Comparison of ENCODE assay signal across 10 cellular contexts in genomic region chr1:30888391-30888790, GRCh38. TPM values are rescaled to one million over a fixed set of nuclear protein-coding genes. Genes with fewer than 3 reads are reported as not detected.
A peak's percentile ranks its signal among the peaks of the same experiment; 100 is the strongest.
DNase-seq lines count a peak whose midpoint lies in the region; ATAC-seq and TF ChIP-seq lines count a peak whose summit lies in the region.
"Had no signal": no experiment of that assay in that cellular context is flagged by ENCODE, and none has a peak within 500 bp of the region (broad histone marks: within the 10 kb centered on the region; RNA-seq: fewer than 3 reads in every experiment).

No MANE protein-coding gene starts in this region.

- peak; percentile 91 for ATAC-seq in SK-N-SH treated with all-trans-retinoic acid at 6 μM for 48 hours
- ATAC-seq in HG02759 (IDR thresholded peaks at IDR 0.05; ENCODE audit: unreplicated experiment): no peak
- ATAC-seq: stimulated activated memory B cell treated with anti-CD40 and anti-IgM and Interleukin-4, amounts not matched to agents 10 μg/mL and 1 μg/mL and 100 μg/mL, for 72 hours had no signal

- H3K9me3 ChIP-seq in CD4-positive, alpha-beta memory T cell (ENCODE audit: control insufficient read depth in 1 of 2, low read length in 2 of 2): no peaks in the 10 kb centered on the region

- H3K4me3 ChIP-seq in CD4-positive, alpha-beta memory T cell (ENCODE audit: low read length in 2 of 2): no peak overlapping the region

- H3K27ac Mint-ChIP-seq in glutamatergic neuron (ENCODE audit: unreplicated experiment): no peak overlapping the region
- H3K27ac Mint-ChIP-seq in CD4-positive, alpha-beta memory T cell: no peak overlapping the region
- H3K27ac Mint-ChIP-seq: stimulated activated memory B cell treated with anti-CD40 and anti-IgM and Interleukin-4, amounts not matched to agents 10 μg/mL and 1 μg/mL and 100 μg/mL, for 72 hours had no signal

- DNase-seq in DMS53 (lab: John Stamatoyannopoulos, UW) (peak; percentile 86), glutamatergic neuron (peak; percentile 42), posterior cingulate gyrus (peak; percentile 45 to 98 (median 82)), HPDE6-E6E7 (ENCODE audit: extremely low spot score) (no peak), NCI-H524 treated with DMSO at 0.1 percent for 48 hours (lab: John Stamatoyannopoulos, UW) (no peak)
- no peak for DNase-seq in CD4-positive, alpha-beta memory T cell

- no peak overlapping the region for H3K4me3 Mint-ChIP-seq in glutamatergic neuron (ENCODE audit: unreplicated experiment)
- H3K4me3 Mint-ChIP-seq in CD4-positive, alpha-beta memory T cell: no peak overlapping the region
- H3K4me3 Mint-ChIP-seq: stimulated activated memory B cell treated with anti-CD40 and anti-IgM and Interleukin-4, amounts not matched to agents 10 μg/mL and 1 μg/mL and 100 μg/mL, for 72 hours; WTC11 had no signal

- no peaks in the 10 kb centered on the region for H3K36me3 Mint-ChIP-seq in glutamatergic neuron (ENCODE audit: unreplicated experiment)
- no peaks in the 10 kb centered on the region for H3K36me3 Mint-ChIP-seq in CD4-positive, alpha-beta memory T cell
- H3K36me3 Mint-ChIP-seq: stimulated activated memory B cell treated with anti-CD40 and anti-IgM and Interleukin-4, amounts not matched to agents 10 μg/mL and 1 μg/mL and 100 μg/mL, for 72 hours; WTC11 had no signal

- H3K4me1 Mint-ChIP-seq in glutamatergic neuron (ENCODE audit: low read depth, unreplicated experiment): peaks cover 11% of the 10 kb centered on the region
- H3K4me1 Mint-ChIP-seq in CD4-positive, alpha-beta memory T cell: no peaks in the 10 kb centered on the region

- H3K9me3 Mint-ChIP-seq in glutamatergic neuron (ENCODE audit: unreplicated experiment): no peaks in the 10 kb centered on the region
- no peaks in the 10 kb centered on the region for H3K9me3 Mint-ChIP-seq in CD4-positive, alpha-beta memory T cell
- H3K9me3 Mint-ChIP-seq: stimulated activated memory B cell treated with anti-CD40 and anti-IgM and Interleukin-4, amounts not matched to agents 10 μg/mL and 1 μg/mL and 100 μg/mL, for 72 hours; WTC11 had no signal

- peaks cover 6% of the 10 kb centered on the region for H3K27me3 Mint-ChIP-seq in glutamatergic neuron (ENCODE audit: unreplicated experiment)
- H3K27me3 Mint-ChIP-seq in CD4-positive, alpha-beta memory T cell: peaks cover 1 to 19% of the 10 kb centered on the region in 2 donors

- H3K36me3 ChIP-seq in CD4-positive, alpha-beta memory T cell (ENCODE audit: insufficient read depth, low read length): no peaks in the 10 kb centered on the region

- intact Hi-C loops in posterior cingulate gyrus (cut with DNase I): no loop called here
- intact Hi-C loops in CD4-positive, alpha-beta memory T cell (cut with micrococcal nuclease): no loop called here

- H3K4me1 ChIP-seq in CD4-positive, alpha-beta memory T cell (ENCODE audit: insufficient read depth, low read length): no peaks in the 10 kb centered on the region

- no peak for TF ChIP-seq CTCF in glutamatergic neuron (IDR thresholded peaks at IDR 0.05; ENCODE audit: partially characterized antibody, unreplicated experiment)

- CTCF ChIA-PET in CD4-positive, alpha-beta memory T cell (lab: Charles Lee; ENCODE audit: partially characterized antibody): no interaction called here

- no peaks in the 10 kb centered on the region for H3K27me3 ChIP-seq in CD4-positive, alpha-beta memory T cell (ENCODE audit: insufficient read depth, low read length)

- H3K27ac ChIP-seq in CD4-positive, alpha-beta memory T cell (ENCODE audit: low read depth, low read length): no peak overlapping the region

- POLR2A ChIA-PET in CD4-positive, alpha-beta memory T cell (lab: Charles Lee; ENCODE audit: partially characterized antibody): no interaction called here

TF ChIP-seq in SK-N-SH treated with all-trans-retinoic acid at 6 μM for 48 hours, 23 proteins besides CTCF, POLR2A, EP300 and RAD21:
- TF ChIP-seq ZNF8 (CRISPR knock-in tag; IDR thresholded peaks at IDR 0.05): no peak
- TF ChIP-seq TCF4 (CRISPR knock-in tag; IDR thresholded peaks at IDR 0.05; ENCODE audit: borderline replicate concordance): no peak
- TF ChIP-seq, protein P1, sequence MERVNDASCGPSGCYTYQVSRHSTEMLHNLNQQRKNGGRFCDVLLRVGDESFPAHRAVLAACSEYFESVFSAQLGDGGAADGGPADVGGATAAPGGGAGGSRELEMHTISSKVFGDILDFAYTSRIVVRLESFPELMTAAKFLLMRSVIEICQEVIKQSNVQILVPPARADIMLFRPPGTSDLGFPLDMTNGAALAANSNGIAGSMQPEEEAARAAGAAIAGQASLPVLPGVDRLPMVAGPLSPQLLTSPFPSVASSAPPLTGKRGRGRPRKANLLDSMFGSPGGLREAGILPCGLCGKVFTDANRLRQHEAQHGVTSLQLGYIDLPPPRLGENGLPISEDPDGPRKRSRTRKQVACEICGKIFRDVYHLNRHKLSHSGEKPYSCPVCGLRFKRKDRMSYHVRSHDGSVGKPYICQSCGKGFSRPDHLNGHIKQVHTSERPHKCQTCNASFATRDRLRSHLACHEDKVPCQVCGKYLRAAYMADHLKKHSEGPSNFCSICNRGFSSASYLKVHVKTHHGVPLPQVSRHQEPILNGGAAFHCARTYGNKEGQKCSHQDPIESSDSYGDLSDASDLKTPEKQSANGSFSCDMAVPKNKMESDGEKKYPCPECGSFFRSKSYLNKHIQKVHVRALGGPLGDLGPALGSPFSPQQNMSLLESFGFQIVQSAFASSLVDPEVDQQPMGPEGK (CRISPR knock-in tag; IDR thresholded peaks at IDR 0.05; ENCODE audit: borderline replicate concordance): no peak
- TF ChIP-seq, protein P2, sequence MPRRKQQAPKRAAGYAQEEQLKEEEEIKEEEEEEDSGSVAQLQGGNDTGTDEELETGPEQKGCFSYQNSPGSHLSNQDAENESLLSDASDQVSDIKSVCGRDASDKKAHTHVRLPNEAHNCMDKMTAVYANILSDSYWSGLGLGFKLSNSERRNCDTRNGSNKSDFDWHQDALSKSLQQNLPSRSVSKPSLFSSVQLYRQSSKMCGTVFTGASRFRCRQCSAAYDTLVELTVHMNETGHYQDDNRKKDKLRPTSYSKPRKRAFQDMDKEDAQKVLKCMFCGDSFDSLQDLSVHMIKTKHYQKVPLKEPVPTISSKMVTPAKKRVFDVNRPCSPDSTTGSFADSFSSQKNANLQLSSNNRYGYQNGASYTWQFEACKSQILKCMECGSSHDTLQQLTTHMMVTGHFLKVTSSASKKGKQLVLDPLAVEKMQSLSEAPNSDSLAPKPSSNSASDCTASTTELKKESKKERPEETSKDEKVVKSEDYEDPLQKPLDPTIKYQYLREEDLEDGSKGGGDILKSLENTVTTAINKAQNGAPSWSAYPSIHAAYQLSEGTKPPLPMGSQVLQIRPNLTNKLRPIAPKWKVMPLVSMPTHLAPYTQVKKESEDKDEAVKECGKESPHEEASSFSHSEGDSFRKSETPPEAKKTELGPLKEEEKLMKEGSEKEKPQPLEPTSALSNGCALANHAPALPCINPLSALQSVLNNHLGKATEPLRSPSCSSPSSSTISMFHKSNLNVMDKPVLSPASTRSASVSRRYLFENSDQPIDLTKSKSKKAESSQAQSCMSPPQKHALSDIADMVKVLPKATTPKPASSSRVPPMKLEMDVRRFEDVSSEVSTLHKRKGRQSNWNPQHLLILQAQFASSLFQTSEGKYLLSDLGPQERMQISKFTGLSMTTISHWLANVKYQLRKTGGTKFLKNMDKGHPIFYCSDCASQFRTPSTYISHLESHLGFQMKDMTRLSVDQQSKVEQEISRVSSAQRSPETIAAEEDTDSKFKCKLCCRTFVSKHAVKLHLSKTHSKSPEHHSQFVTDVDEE (CRISPR knock-in tag; IDR thresholded peaks at IDR 0.05): no peak
- no peak for TF ChIP-seq ZNF565 (CRISPR knock-in tag; conservative IDR thresholded peaks at IDR 0.05; ENCODE audit: low read depth)
- no peak for TF ChIP-seq CSDC2 (CRISPR knock-in tag; IDR thresholded peaks at IDR 0.05)

RNA-seq across cellular contexts. Expression of gene SDC3, which starts 20.2 kb away (rescaled TPM):
- 41.7 TPM for total RNA-seq in glutamatergic neuron (ENCODE audit: unreplicated experiment)
- under 1 TPM; 0.29 to 0.64 TPM for total RNA-seq in CD4-positive, alpha-beta memory T cell
- not detected for polyA plus RNA-seq in CD4-positive, alpha-beta memory T cell

Comparison
In these comparisons a context has a peak if more than half of its experiments do, and no peak if none do; other contexts are left out.
1. DNase-seq: peak in DMS53 (single experiment), glutamatergic neuron (single experiment) and posterior cingulate gyrus (10 of 10); none in HPDE6-E6E7 (single experiment), CD4-positive, alpha-beta memory T cell (0 of 5) and NCI-H524 treated with DMSO at 0.1 percent for 48 hours (single experiment).
2. RNA of gene SDC3, which starts 20.2 kb away (total RNA-seq): 41.7 TPM in glutamatergic neuron (single experiment); 0.29 to 0.64 TPM in CD4-positive, alpha-beta memory T cell; every median in the first group is over 10 times any median in the second.